ENCODE assay signal across 24 cellular contexts in genomic region chr20:41034239-41034638, GRCh38. TPM values are rescaled to one million over a fixed set of nuclear protein-coding genes. Genes with fewer than 3 reads are reported as not detected.
DNase-seq lines count a peak whose midpoint lies in the region; ATAC-seq, FAIRE-seq and TF ChIP-seq lines count a peak whose summit lies in the region.
"Had no signal": no experiment of that assay in that cellular context is flagged by ENCODE, and none has a peak within 500 bp of the region (broad histone marks: within the 10 kb centered on the region; RNA-seq: fewer than 3 reads in every experiment).

No MANE protein-coding gene starts in this region.

- RAD21 ChIA-PET in GM12878 (lab: Charles Lee; ENCODE audit: unreplicated experiment) = interaction anchor here (1.2 to 27.8 kb wide), 5 partner anchors 9 to 46 kb away, joined by 3 to 696 read pairs (median 41); no protein-coding TSS in a partner anchor

- H3K79me2 ChIP-seq in KMS-11 (ENCODE audit: insufficient read depth, low read depth) (peaks cover 100% of the 10 kb centered on the region), GM12878 (ENCODE audit: control insufficient read depth, insufficient read depth, low read length) (peaks cover 98% of the 10 kb centered on the region)

- 96% methylated on average over 3 of the region's 3 CpGs for WGBS in GM12878 (ENCODE audit: insufficient coverage, insufficient replicate concordance, low lambda C conversion rate, missing lambda C conversion rate)

- H3K4me2 ChIP-seq in KMS-11 (0 out of 2 replicates have a peak overlapping the region, but pooled peaks have one; percentile 16), GM12878 (ENCODE audit: control insufficient read depth, insufficient read depth) (peak overlapping the region; percentile 45)

- H3K4me1 Mint-ChIP-seq in activated CD8-positive, alpha-beta T cell treated with anti-CD3 and anti-CD28 coated beads for 36 hours (ENCODE audit: low read depth) = peaks cover 86% of the 10 kb centered on the region
- peaks cover 83% of the 10 kb centered on the region for H3K4me1 Mint-ChIP-seq in activated CD8-positive, alpha-beta T cell treated with anti-CD3 and anti-CD28 coated beads, Interleukin-2, amount 10 ng/mL, durations not matched to agents 7 days and 5 days (ENCODE audit: low read depth)
- peaks cover 76% of the 10 kb centered on the region for H3K4me1 Mint-ChIP-seq in neural crest cell

- H3K27me3 ChIP-seq in KMS-11 (ENCODE audit: insufficient read depth, low read depth) (no peaks in the 10 kb centered on the region), GM12878 (replicated peaks in 1 of 2; ENCODE audit: control insufficient read depth in 2 of 2, insufficient read depth in 2 of 2, low read length in 1 of 2) (no peaks in the 10 kb centered on the region)
- no peaks in the 10 kb centered on the region for H3K27me3 ChIP-seq in effector memory CD4-positive, alpha-beta T cell (replicated peaks; ENCODE audit: control insufficient read depth, insufficient read depth, low read length, poor library complexity, severe bottlenecking)
- H3K27me3 ChIP-seq: BLaER1, body of pancreas, dorsolateral prefrontal cortex, esophagus squamous epithelium, transverse colon had no signal

- in situ Hi-C loops in GM12878 (cut with MboI) = no loop called here

- intact Hi-C loops in activated CD8-positive, alpha-beta T cell treated with anti-CD3 and anti-CD28 coated beads for 36 hours (cut with micrococcal nuclease) = no loop called here
- intact Hi-C loops in GM12878 (cut with micrococcal nuclease; ENCODE audit: unreplicated experiment) = loop anchor here (5.0 kb wide), 1 partner anchor 43 kb away; no protein-coding TSS in a partner anchor

- no TSS peak for BruUV-seq in GM12878 (replicated peaks; lab: Mats Ljungman, UMichigan)

- H2AFZ ChIP-seq in KMS-11 (ENCODE audit: low read depth) (no peak overlapping the region), GM12878 (ENCODE audit: control insufficient read depth, low read depth, low read length) (no peak overlapping the region)

- H3K27ac ChIP-seq in KMS-11 (no peak overlapping the region), GM12878 (ENCODE audit: control insufficient read depth, insufficient read depth) (no peak overlapping the region)
- H3K27ac ChIP-seq in effector memory CD4-positive, alpha-beta T cell (ENCODE audit: insufficient read depth, low read length, poor library complexity, severe bottlenecking) = no peak overlapping the region
- H3K27ac ChIP-seq: BLaER1, body of pancreas, dorsolateral prefrontal cortex, esophagus squamous epithelium, lower lobe of right lung, transverse colon had no signal

- no peak for DNase-seq in activated CD8-positive, alpha-beta T cell treated with anti-CD3 and anti-CD28 coated beads for 36 hours
- no peak for DNase-seq in activated CD8-positive, alpha-beta T cell treated with anti-CD3 and anti-CD28 coated beads, Interleukin-2, amount 10 ng/mL, durations not matched to agents 7 days and 5 days
- no peak for DNase-seq in GM12878 (ENCODE audit: low read depth, low spot score)
- no peak for DNase-seq in neural crest cell (ENCODE audit: low read depth, low spot score)
- DNase-seq in effector memory CD4-positive, alpha-beta T cell = no peak
- DNase-seq: activated CD4-positive, alpha-beta T cell treated with anti-CD3 and anti-CD28 coated beads for 1 hour; body of pancreas; esophagus squamous epithelium; glutamatergic neuron; H9; immature natural killer cell; lower lobe of right lung; NCI-H2227 treated with DMSO at 0.1 percent for 48 hours; SHP77 treated with DMSO at 0.1 percent for 48 hours; stimulated activated CD4-positive, alpha-beta T cell treated with anti-CD3 and anti-CD28 coated beads, Interleukin-15, amount 100 ng/mL, for 24 hours; stimulated activated naive CD4-positive, alpha-beta T cell; transverse colon had no signal

- SMC1A ChIA-PET in GM12878 (lab: Charles Lee; ENCODE audit: uncharacterized antibody, unreplicated experiment) = interaction anchor here (1.0 to 9.3 kb wide), 8 partner anchors 14 to 53 kb away, joined by 4 to 178 read pairs (median 40); no protein-coding TSS in a partner anchor

- POLR2A ChIA-PET in activated CD8-positive, alpha-beta T cell treated with anti-CD3 and anti-CD28 coated beads for 36 hours (lab: Charles Lee) = interaction anchor here (1.8 kb wide), 1 partner anchor 14 kb away, joined by 5 read pairs; no protein-coding TSS in a partner anchor
- POLR2A ChIA-PET in activated CD8-positive, alpha-beta T cell treated with anti-CD3 and anti-CD28 coated beads, Interleukin-2, amount 10 ng/mL, durations not matched to agents 7 days and 5 days (lab: Charles Lee) = no interaction called here
- POLR2A ChIA-PET in GM12878 (lab: Charles Lee) = interaction anchor here (0.8 to 8.1 kb wide), 6 partner anchors 11 to 53 kb away, joined by 3 to 214 read pairs (median 8); no protein-coding TSS in a partner anchor

- TF ChIP-seq EP300 in GM12878 (IDR thresholded peaks at IDR 0.05; ENCODE audit: borderline replicate concordance in 1 of 2, control insufficient read depth in 1 of 2, low read depth in 2 of 2, low read length in 2 of 2) = no peak

- CTCF ChIA-PET in activated CD8-positive, alpha-beta T cell treated with anti-CD3 and anti-CD28 coated beads for 36 hours (lab: Charles Lee) = interaction anchor here (3.2 kb wide), 1 partner anchor 44 kb away, joined by 13 read pairs; no protein-coding TSS in a partner anchor
- CTCF ChIA-PET in activated CD8-positive, alpha-beta T cell treated with anti-CD3 and anti-CD28 coated beads, Interleukin-2, amount 10 ng/mL, durations not matched to agents 7 days and 5 days (lab: Charles Lee) = interaction anchor here (2.6 to 5.4 kb wide), 2 partner anchors 12 to 43 kb away, joined by 10 to 61 read pairs; no protein-coding TSS in a partner anchor
- CTCF ChIA-PET in GM12878 (lab: Yijun Ruan, JAX) = interaction anchor here (1.3 to 24.4 kb wide), 7 partner anchors 11 to 66 kb away, joined by 3 to 510 read pairs (median 5); no protein-coding TSS in a partner anchor

- no peaks in the 10 kb centered on the region for H3K36me3 ChIP-seq in KMS-11 (ENCODE audit: insufficient read depth)
- peaks cover 0 to 2% of the 10 kb centered on the region in 2 experiments; a peak in 2 of 4 replicates for H3K36me3 ChIP-seq in GM12878 (ENCODE audit: control insufficient read depth in 2 of 2, insufficient read depth in 2 of 2, low read length in 1 of 2)
- no peaks in the 10 kb centered on the region for H3K36me3 ChIP-seq in effector memory CD4-positive, alpha-beta T cell (ENCODE audit: control insufficient read depth, insufficient read depth, low read length)
- H3K36me3 ChIP-seq: esophagus squamous epithelium, lower lobe of right lung, transverse colon had no signal

- H3K4me3 ChIP-seq in KMS-11 (IDR thresholded peaks at IDR 0.05; ENCODE audit: insufficient read depth, low read depth, low read length) = no peak overlapping the region
- H3K4me3 ChIP-seq in GM12878 = peak overlapping the region; percentile 15; the same call in 1 of the 2 replicates
- no peak overlapping the region for H3K4me3 ChIP-seq in effector memory CD4-positive, alpha-beta T cell (ENCODE audit: insufficient read depth, low read depth, low read length, poor library complexity, severe bottlenecking)
- H3K4me3 ChIP-seq: BLaER1, body of pancreas, dorsolateral prefrontal cortex, esophagus squamous epithelium, lower lobe of right lung, transverse colon had no signal

- H3K27ac Mint-ChIP-seq in activated CD8-positive, alpha-beta T cell treated with anti-CD3 and anti-CD28 coated beads for 36 hours = peak overlapping the region; percentile 3
- no peak overlapping the region for H3K27ac Mint-ChIP-seq in activated CD8-positive, alpha-beta T cell treated with anti-CD3 and anti-CD28 coated beads, Interleukin-2, amount 10 ng/mL, durations not matched to agents 7 days and 5 days
- H3K27ac Mint-ChIP-seq in neural crest cell (ENCODE audit: unreplicated experiment) = no peak overlapping the region
- H3K27ac Mint-ChIP-seq: H9; T-helper 2 cell treated with Interferon-gamma antibody and Interleukin-4, amounts not matched to agents 5 μg/mL and 100 μg/mL, for 36 hours had no signal

- H3K4me1 ChIP-seq in KMS-11 (ENCODE audit: low read depth, poor library complexity, severe bottlenecking) = peaks cover 82% of the 10 kb centered on the region
- no peaks in the 10 kb centered on the region for H3K4me1 ChIP-seq in GM12878 (ENCODE audit: control insufficient read depth, insufficient read depth, low read length)
- peaks cover 32% of the 10 kb centered on the region for H3K4me1 ChIP-seq in effector memory CD4-positive, alpha-beta T cell (ENCODE audit: control insufficient read depth, insufficient read depth, low read length, poor library complexity, severe bottlenecking)

- no peak for ATAC-seq in activated CD8-positive, alpha-beta T cell treated with anti-CD3 and anti-CD28 coated beads for 36 hours
- no peak for ATAC-seq in activated CD8-positive, alpha-beta T cell treated with anti-CD3 and anti-CD28 coated beads, Interleukin-2, amount 10 ng/mL, durations not matched to agents 7 days and 5 days
- no peak for ATAC-seq in GM12878
- no peak for ATAC-seq in GM18870 (IDR thresholded peaks at IDR 0.05; ENCODE audit: unreplicated experiment)
- no peak for ATAC-seq in GM19351 (IDR thresholded peaks at IDR 0.05; ENCODE audit: unreplicated experiment)
- ATAC-seq: body of pancreas, lower lobe of right lung had no signal

- H3K9ac ChIP-seq in KMS-11 = no peak overlapping the region
- no peak overlapping the region for H3K9ac ChIP-seq in GM12878 (ENCODE audit: control insufficient read depth, insufficient read depth, low read length)
- H3K9ac ChIP-seq: BLaER1 had no signal

- H3K9me3 ChIP-seq in GM12878 (replicated peaks; ENCODE audit: control insufficient read depth, insufficient read depth, low read length) = no peaks in the 10 kb centered on the region
- no peaks in the 10 kb centered on the region for H3K9me3 ChIP-seq in effector memory CD4-positive, alpha-beta T cell (ENCODE audit: control insufficient read depth, low read length)
- H3K9me3 ChIP-seq: BLaER1, body of pancreas, esophagus squamous epithelium, lower lobe of right lung, transverse colon had no signal

- TF ChIP-seq CTCF in activated CD8-positive, alpha-beta T cell treated with anti-CD3 and anti-CD28 coated beads for 36 hours (IDR thresholded peaks at IDR 0.05) = no peak
- TF ChIP-seq CTCF in KMS-11 (conservative IDR thresholded peaks at IDR 0.05; ENCODE audit: low read depth, low read length) (no peak), GM12878 (IDR thresholded peaks at IDR 0.05 in 2 of 3, conservative IDR thresholded peaks at IDR 0.05 in 1 of 3; ENCODE audit: control insufficient read depth in 2 of 3, extremely low read depth in 1 of 3, insufficient read depth in 1 of 3, low read depth in 3 of 3, low read length in 3 of 3) (no peak), neural crest cell (conservative IDR thresholded peaks at IDR 0.05) (no peak)

- H3K4me3 Mint-ChIP-seq in activated CD8-positive, alpha-beta T cell treated with anti-CD3 and anti-CD28 coated beads for 36 hours = no peak overlapping the region
- no peak overlapping the region for H3K4me3 Mint-ChIP-seq in activated CD8-positive, alpha-beta T cell treated with anti-CD3 and anti-CD28 coated beads, Interleukin-2, amount 10 ng/mL, durations not matched to agents 7 days and 5 days
- peak overlapping the region; percentile 24 for H3K4me3 Mint-ChIP-seq in neural crest cell
- H3K4me3 Mint-ChIP-seq: immature natural killer cell; T-helper 2 cell treated with Interferon-gamma antibody and Interleukin-4, amounts not matched to agents 5 μg/mL and 100 μg/mL, for 36 hours had no signal

- no peak for TF ChIP-seq POLR2A in GM12878 (IDR thresholded peaks at IDR 0.05; ENCODE audit: low read depth, low read length)

- no peak for FAIRE-seq in GM12878 (lab: Jason Lieb, UNC)
- FAIRE-seq: GM19239 had no signal

- no peak for TF ChIP-seq RAD21 in GM12878 (IDR thresholded peaks at IDR 0.05; ENCODE audit: insufficient read depth, low read depth, low read length)

- no peaks in the 10 kb centered on the region for H3K27me3 Mint-ChIP-seq in activated CD8-positive, alpha-beta T cell treated with anti-CD3 and anti-CD28 coated beads for 36 hours
- H3K27me3 Mint-ChIP-seq in activated CD8-positive, alpha-beta T cell treated with anti-CD3 and anti-CD28 coated beads, Interleukin-2, amount 10 ng/mL, durations not matched to agents 7 days and 5 days (ENCODE audit: low read depth) = no peaks in the 10 kb centered on the region
- H3K27me3 Mint-ChIP-seq in neural crest cell (ENCODE audit: low read depth) = no peaks in the 10 kb centered on the region

- H4K20me1 ChIP-seq in KMS-11 (ENCODE audit: insufficient read depth) = peaks cover 45% of the 10 kb centered on the region
- no peaks in the 10 kb centered on the region for H4K20me1 ChIP-seq in GM12878 (ENCODE audit: control insufficient read depth, insufficient read depth)

- peaks cover 63% of the 10 kb centered on the region for H3K36me3 Mint-ChIP-seq in activated CD8-positive, alpha-beta T cell treated with anti-CD3 and anti-CD28 coated beads for 36 hours (ENCODE audit: low read depth)
- peaks cover 89% of the 10 kb centered on the region for H3K36me3 Mint-ChIP-seq in activated CD8-positive, alpha-beta T cell treated with anti-CD3 and anti-CD28 coated beads, Interleukin-2, amount 10 ng/mL, durations not matched to agents 7 days and 5 days (ENCODE audit: low read depth)
- peaks cover 17% of the 10 kb centered on the region for H3K36me3 Mint-ChIP-seq in neural crest cell (ENCODE audit: low read depth)
- H3K36me3 Mint-ChIP-seq: immature natural killer cell had no signal

- H3K9me3 Mint-ChIP-seq in activated CD8-positive, alpha-beta T cell treated with anti-CD3 and anti-CD28 coated beads for 36 hours = no peaks in the 10 kb centered on the region
- no peaks in the 10 kb centered on the region for H3K9me3 Mint-ChIP-seq in activated CD8-positive, alpha-beta T cell treated with anti-CD3 and anti-CD28 coated beads, Interleukin-2, amount 10 ng/mL, durations not matched to agents 7 days and 5 days (ENCODE audit: insufficient read depth)
- peaks cover 2% of the 10 kb centered on the region for H3K9me3 Mint-ChIP-seq in neural crest cell
- H3K9me3 Mint-ChIP-seq: H9; immature natural killer cell; T-helper 2 cell treated with Interferon-gamma antibody and Interleukin-4, amounts not matched to agents 5 μg/mL and 100 μg/mL, for 36 hours had no signal

RNA-seq across cellular contexts. Expression of gene TOP1, which starts 5.6 kb away (rescaled TPM):
- total RNA-seq in activated CD8-positive, alpha-beta T cell treated with anti-CD3 and anti-CD28 coated beads for 36 hours = 10 to 100 TPM; 81.0 to 81.1 TPM
- 10 to 100 TPM; 89.1 to 91.5 TPM for total RNA-seq in activated CD8-positive, alpha-beta T cell treated with anti-CD3 and anti-CD28 coated beads, Interleukin-2, amount 10 ng/mL, durations not matched to agents 7 days and 5 days
- 14.9 and 16.0 TPM in 2 replicates for total RNA-seq in GM12878 (2013; cell fraction: nucleolus; rRNA removed)
- total RNA-seq in GM12878 (2014; rRNA removed) (21.5 and 24.0 TPM in 2 replicates), GM12878 (2014; rRNA removed; fragmentation: Illumina TruSeq; extraction: Trizol) (47.1 and 51.6 TPM in 2 replicates), GM12878 (2021) (91.7 and 97.4 TPM in 2 replicates), neural crest cell (102 and 110 TPM in 2 replicates)
- 41.2 TPM for polyA plus RNA-seq in GM12878 (2011; ENCODE audit: low read depth)
- polyA plus RNA-seq in GM12878 (2011; rRNA removed) (25.1 and 33.8 TPM in 2 replicates), GM12878 (2014; fragmentation: Illumina TruSeq; extraction: Trizol) (128 and 159 TPM in 2 replicates), GM12878 (2014; fragmentation: Nextera tagmentation; extraction: Ambion mirVana) (10 to 100 TPM; 36.1 to 47.6 TPM), GM12878 (2014; rRNA removed) (34.5 and 35.4 TPM in 2 replicates), GM12878 (2016; fragmentation: Nextera tagmentation; extraction: Ambion mirVana) (10 to 100 TPM; 57.0 to 59.9 TPM)
- 13.6 and 19.6 TPM in 2 replicates for polyA plus RNA-seq in GM12878 (2011; cell fraction: cytosol; rRNA removed)
- polyA plus RNA-seq in GM12878 (2011; cell fraction: nucleus; rRNA removed) = 20.3 and 33.7 TPM in 2 replicates
- polyA plus RNA-seq in GM12878 (2012) = 53.5 and 59.9 TPM in 2 replicates
- polyA minus RNA-seq in GM12878 (2011; rRNA and poly(A)+ RNA removed) = 13.7 and 17.7 TPM in 2 replicates
- polyA minus RNA-seq in GM12878 (2011; cell fraction: cytosol; rRNA and poly(A)+ RNA removed) = 24.7 and 26.9 TPM in 2 replicates
- polyA minus RNA-seq in GM12878 (2011; cell fraction: nucleus; rRNA and poly(A)+ RNA removed) = 8.0 and 13.6 TPM in 2 replicates
